Comparison of ENCODE assay signal across 13 cellular contexts in the genomic region with DNA sequence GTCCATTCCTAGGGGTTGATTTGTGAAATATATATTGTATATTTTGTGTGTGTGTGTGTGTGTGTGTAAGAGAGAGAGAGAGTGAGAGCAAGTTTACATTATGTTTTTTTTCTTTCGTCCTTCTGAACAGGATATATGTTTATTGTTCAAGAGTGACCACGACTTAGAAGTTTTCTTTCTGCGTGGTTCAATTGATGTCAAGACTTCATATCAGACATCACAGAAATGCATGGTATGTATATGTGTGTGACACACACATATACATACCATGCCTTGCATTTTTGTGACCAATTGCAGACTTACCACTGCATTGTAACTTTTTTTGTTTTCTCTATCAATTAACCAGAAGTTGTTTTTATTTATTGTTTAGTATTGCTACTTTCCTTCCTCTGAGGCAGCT. TPM values are rescaled to one million over a fixed set of nuclear protein-coding genes. Genes with fewer than 3 reads are reported as not detected.
DNase-seq lines count a peak whose midpoint lies in the region; ATAC-seq, FAIRE-seq and TF ChIP-seq lines count a peak whose summit lies in the region.
"Had no signal": no experiment of that assay in that cellular context is flagged by ENCODE, and none has a peak within 500 bp of the region (broad histone marks: within the 10 kb centered on the region; RNA-seq: fewer than 3 reads in every experiment).

No MANE protein-coding gene starts in this region.

- no peaks in the 10 kb centered on the region for H3K9me3 Mint-ChIP-seq in activated T-cell treated with anti-CD3 and anti-CD28 coated beads, Interleukin-2, amount 50 U/mL, for 4 hours

- no peaks in the 10 kb centered on the region for H3K9me1 ChIP-seq in keratinocyte (ENCODE audit: control insufficient read depth, extremely low read depth, insufficient read depth, low read length)

- H3K9me3 ChIP-seq in HUES64 (ENCODE audit: insufficient read depth, low read depth, low read length) (no peaks in the 10 kb centered on the region), breast epithelium (no peaks in the 10 kb centered on the region), keratinocyte (ENCODE audit: control insufficient read depth, low read depth, low read length) (no peaks in the 10 kb centered on the region), smooth muscle cell (replicated peaks; ENCODE audit: low read depth) (no peaks in the 10 kb centered on the region)
- H3K9me3 ChIP-seq: upper lobe of left lung had no signal

- peaks cover 11% of the 10 kb centered on the region for H3K4me1 Mint-ChIP-seq in activated T-cell treated with anti-CD3 and anti-CD28 coated beads, Interleukin-2, amount 50 U/mL, for 4 hours (ENCODE audit: low read depth)

- H3K4me1 ChIP-seq in HUES64 (ENCODE audit: insufficient read depth, low read length) (peaks cover 49% of the 10 kb centered on the region), breast epithelium (no peaks in the 10 kb centered on the region), keratinocyte (ENCODE audit: control insufficient read depth, extremely low read depth, insufficient read depth, low read length) (peaks cover 55% of the 10 kb centered on the region), smooth muscle cell (ENCODE audit: low read depth) (peaks cover 30% of the 10 kb centered on the region)

- no peak for DNase-seq in breast epithelium (ENCODE audit: low spot score in 2 of 2)
- DNase-seq in keratinocyte (ENCODE audit: low read depth, low spot score): no peak
- no peak for DNase-seq in smooth muscle cell (lab: John Stamatoyannopoulos, UW; ENCODE audit: unreplicated experiment)
- no peak for DNase-seq in COLO668 (lab: John Stamatoyannopoulos, UW; ENCODE audit: unreplicated experiment)
- DNase-seq in activated T-cell treated with anti-CD3 and anti-CD28 coated beads, Interleukin-2, amount 50 U/mL, for 48 hours: no peak
- DNase-seq in activated T-cell treated with anti-CD3 and anti-CD28 coated beads, Interleukin-2, amount 50 U/mL, for 4 hours: no peak
- no peak for DNase-seq in NAMALWA (ENCODE audit: low spot score)
- DNase-seq: activated CD4-positive, CD25-positive, alpha-beta regulatory T cell; activated T-cell treated with anti-CD3 and anti-CD28 coated beads, Interleukin-2, amount 50 U/mL, for 24 hours; Karpas-422; upper lobe of left lung had no signal

- H3K9ac ChIP-seq in HUES64 (ENCODE audit: low read depth, low read length) (no peak overlapping the region), keratinocyte (ENCODE audit: control insufficient read depth, extremely low read depth, insufficient read depth, low read length) (no peak overlapping the region), smooth muscle cell (ENCODE audit: low read depth) (peak overlapping the region; percentile 26)

- no peak overlapping the region for H3K4me3 Mint-ChIP-seq in activated T-cell treated with anti-CD3 and anti-CD28 coated beads, Interleukin-2, amount 50 U/mL, for 4 hours
- H3K4me3 Mint-ChIP-seq: activated T-cell treated with anti-CD3 and anti-CD28 coated beads, Interleukin-2, amount 50 U/mL, for 24 hours had no signal

- no peak for FAIRE-seq in keratinocyte (lab: Jason Lieb, UNC)
- FAIRE-seq: endometrium had no signal

- H2AFZ ChIP-seq in keratinocyte (ENCODE audit: control insufficient read depth, low read length): no peak overlapping the region
- no peak overlapping the region for H2AFZ ChIP-seq in smooth muscle cell (ENCODE audit: low read depth)

- dilution Hi-C loops in keratinocyte (cut with MboI; ENCODE audit: extremely low pct_ligation_motif_present, low sequenced_read_pairs): no loop called here

- 71% methylated on average over 1 of the region's 3 CpGs for WGBS in HUES64
- 24% methylated on average over 3 of the region's 3 CpGs for WGBS in smooth muscle cell (ENCODE audit: low lambda C conversion rate)

- peak overlapping the region; percentile 94 for H3K4me3 ChIP-seq in HUES64 (ENCODE audit: low read length)
- H3K4me3 ChIP-seq in breast epithelium: peak overlapping the region; percentile 91 to 98 (median 93)
- H3K4me3 ChIP-seq in keratinocyte (ENCODE audit: control insufficient read depth in 2 of 3, extremely low read depth in 1 of 3, insufficient read depth in 2 of 3, low read depth in 1 of 3, low read length in 3 of 3): peak overlapping the region; percentile 91 to 96 (median 93)
- peak overlapping the region; percentile 64 for H3K4me3 ChIP-seq in smooth muscle cell

- H3K27me3 ChIP-seq in HUES64 (ENCODE audit: insufficient read depth, low read length) (no peaks in the 10 kb centered on the region), breast epithelium (no peaks in the 10 kb centered on the region), keratinocyte (ENCODE audit: control insufficient read depth, extremely low read depth, insufficient read depth, low read length) (no peaks in the 10 kb centered on the region), smooth muscle cell (ENCODE audit: low read depth) (no peaks in the 10 kb centered on the region)
- H3K27me3 ChIP-seq: upper lobe of left lung had no signal

- H3F3A ChIP-seq in smooth muscle cell (ENCODE audit: low read depth): peaks cover 8% of the 10 kb centered on the region

- H3K36me3 ChIP-seq in HUES64 (ENCODE audit: insufficient read depth, low read length) (no peaks in the 10 kb centered on the region), breast epithelium (no peaks in the 10 kb centered on the region), keratinocyte (ENCODE audit: control insufficient read depth in 2 of 2, extremely low read depth in 1 of 2, insufficient read depth in 2 of 2, low read length in 2 of 2) (no peaks in the 10 kb centered on the region), smooth muscle cell (ENCODE audit: low read depth) (no peaks in the 10 kb centered on the region)
- H3K36me3 ChIP-seq: upper lobe of left lung had no signal

- H3K27ac ChIP-seq in HUES64 (ENCODE audit: low read depth, low read length): no peak overlapping the region
- no peak overlapping the region for H3K27ac ChIP-seq in breast epithelium
- no peak overlapping the region for H3K27ac ChIP-seq in keratinocyte (ENCODE audit: control insufficient read depth, insufficient read depth, low read length)
- no peak overlapping the region for H3K27ac ChIP-seq in smooth muscle cell (ENCODE audit: low read depth)

- intact Hi-C loops in breast epithelium (cut with DNase I; ENCODE audit: low total_unique reads): no loop called here

- peaks cover 79% of the 10 kb centered on the region for H3K79me2 ChIP-seq in keratinocyte (ENCODE audit: control insufficient read depth, insufficient read depth, low read length)
- H3K79me2 ChIP-seq in smooth muscle cell (ENCODE audit: low read depth): peaks cover 55% of the 10 kb centered on the region

- TF ChIP-seq CTCF in breast epithelium (IDR thresholded peaks at IDR 0.05) (no peak), keratinocyte (optimal IDR thresholded peaks at IDR 0.05 in 1 of 3, IDR thresholded peaks at IDR 0.05 in 1 of 3, conservative IDR thresholded peaks at IDR 0.05 in 1 of 3; ENCODE audit: extremely low read depth in 1 of 3, insufficient read depth in 2 of 3, low read length in 3 of 3) (no peak), smooth muscle cell (IDR thresholded peaks at IDR 0.05; ENCODE audit: borderline replicate concordance, insufficient read depth, poor library complexity, severe bottlenecking) (no peak)

- H4K20me1 ChIP-seq in keratinocyte (ENCODE audit: control insufficient read depth, extremely low read depth, insufficient read depth, low read length) (no peaks in the 10 kb centered on the region), smooth muscle cell (ENCODE audit: low read depth) (peaks cover 58% of the 10 kb centered on the region)

- peaks cover 52% of the 10 kb centered on the region for H3K27me3 Mint-ChIP-seq in activated T-cell treated with anti-CD3 and anti-CD28 coated beads, Interleukin-2, amount 50 U/mL, for 4 hours (ENCODE audit: low read depth)

- no peaks in the 10 kb centered on the region for H3K36me3 Mint-ChIP-seq in activated T-cell treated with anti-CD3 and anti-CD28 coated beads, Interleukin-2, amount 50 U/mL, for 4 hours (ENCODE audit: insufficient read depth)

- H3K4me2 ChIP-seq in keratinocyte (ENCODE audit: control insufficient read depth, extremely low read depth, insufficient read depth, low read depth, low read length) (peak overlapping the region; percentile 96), smooth muscle cell (peak overlapping the region; percentile 89)

- no peak for TF ChIP-seq POLR2A in breast epithelium (IDR thresholded peaks at IDR 0.05)

- no peak for ATAC-seq in activated T-cell treated with anti-CD3 and anti-CD28 coated beads, Interleukin-2, amount 50 U/mL, for 4 hours

RNA-seq across cellular contexts. Expression of a gene that starts 2.5 kb away (rescaled TPM):
- polyA plus RNA-seq in HUES64 (2013, experiment 1 of 2): 13.1 TPM
- 14.4 TPM for polyA plus RNA-seq in HUES64 (2013, experiment 2 of 2)
- total RNA-seq in breast epithelium (10 to 100 TPM; 28.5 to 41.0 (median 40.5) TPM), smooth muscle cell (17.6 and 18.6 TPM in 2 replicates)
- polyA plus RNA-seq in keratinocyte (27.2 to 36.3 TPM (median 29.1 TPM) in 3 replicates), smooth muscle cell (4.3 and 8.3 TPM in 2 replicates)
- polyA plus RNA-seq in keratinocyte (2011; ENCODE audit: low read depth): 21.3 TPM
- polyA plus RNA-seq in keratinocyte (2011; cell fraction: cytosol; rRNA removed): 14.1 and 17.1 TPM in 2 replicates
- 76.0 and 76.8 TPM in 2 replicates for polyA plus RNA-seq in keratinocyte (2011; cell fraction: nucleus; rRNA removed)
- 7.9 and 17.5 TPM in 2 replicates for polyA plus RNA-seq in keratinocyte (2012; ENCODE audit: low replicate concordance)
- 40.6 to 109 TPM (median 86.9 TPM) in 3 replicates for polyA minus RNA-seq in keratinocyte
- 29.2 TPM for polyA minus RNA-seq in keratinocyte (2011; cell fraction: cytosol; rRNA and poly(A)+ RNA removed)
- 91.1 and 159 TPM in 2 replicates for polyA minus RNA-seq in keratinocyte (2011; cell fraction: nucleus; rRNA and poly(A)+ RNA removed)
- under 1 TPM; 0.03 to 0.15 (median 0.08) TPM for total RNA-seq in activated T-cell treated with anti-CD3 and anti-CD28 coated beads, Interleukin-2, amount 50 U/mL, for 4 hours

Comparison
In these comparisons a context has a peak if more than half of its experiments do, and no peak if none do; other contexts are left out.
1. RNA of a gene that starts 2.5 kb away (total RNA-seq): 28.5 to 41.0 TPM in breast epithelium and 17.6 to 18.6 TPM in smooth muscle cell; 0.03 to 0.15 TPM in activated T-cell treated with anti-CD3 and anti-CD28 coated beads, Interleukin-2, amount 50 U/mL, for 4 hours; every median in the first group is over 10 times any median in the second.
2. Peak in every context shown above with its lines, with median percentiles within 50 percentile points of each other: H3K4me3 ChIP-seq.